In genomic region chr1:169680377-169681019, GRCh38 we compare ENCODE assay signal across 10 cellular contexts. TPM values are rescaled to one million over a fixed set of nuclear protein-coding genes. Genes with fewer than 3 reads are reported as not detected.
DNase-seq lines count a peak whose midpoint lies in the region; ATAC-seq and TF ChIP-seq lines count a peak whose summit lies in the region.
"Had no signal": no experiment of that assay in that cellular context is flagged by ENCODE, and none has a peak within 500 bp of the region (broad histone marks: within the 10 kb centered on the region; RNA-seq: fewer than 3 reads in every experiment).

No MANE protein-coding gene starts in this region.

- TF ChIP-seq EP300 in esophagus muscularis mucosa (IDR thresholded peaks at IDR 0.05): no peak

- POLR2A ChIA-PET in A673 (lab: Charles Lee; ENCODE audit: low non-redundant PET): no interaction called here

- H3K4me1 ChIP-seq in osteoblast (ENCODE audit: insufficient read depth, low read length) (no peaks in the 10 kb centered on the region), esophagus muscularis mucosa (no peaks in the 10 kb centered on the region), right atrium auricular region (no peaks in the 10 kb centered on the region), A673 (ENCODE audit: insufficient read depth, low read length, poor library complexity, severe bottlenecking) (no peaks in the 10 kb centered on the region)

- no TSS peak for BruUV-seq in A673 (replicated peaks; lab: Mats Ljungman, UMichigan)

- H3K27ac Mint-ChIP-seq in activated CD4-positive, alpha-beta T cell treated with anti-CD3 and anti-CD28 coated beads, Interleukin-2, amount 10 ng/mL, durations not matched to agents 24 days and 14 days: peak overlapping the region; percentile 81

- H3K27me3 Mint-ChIP-seq in activated CD4-positive, alpha-beta T cell treated with anti-CD3 and anti-CD28 coated beads, Interleukin-2, amount 10 ng/mL, durations not matched to agents 24 days and 14 days: no peaks in the 10 kb centered on the region

- no peaks in the 10 kb centered on the region for H3K9me3 ChIP-seq in osteoblast (ENCODE audit: low read depth, low read length)
- no peaks in the 10 kb centered on the region for H3K9me3 ChIP-seq in esophagus muscularis mucosa
- H3K9me3 ChIP-seq in right atrium auricular region: no peaks in the 10 kb centered on the region
- no peaks in the 10 kb centered on the region for H3K9me3 ChIP-seq in A673 (ENCODE audit: low read depth, low read length, poor library complexity, severe bottlenecking)

- no peak overlapping the region for H2AFZ ChIP-seq in osteoblast (ENCODE audit: low read length)

- H3K79me2 ChIP-seq in osteoblast (ENCODE audit: insufficient read depth, low read length): no peaks in the 10 kb centered on the region

- ATAC-seq in GM18873 (IDR thresholded peaks at IDR 0.05; ENCODE audit: low FRiP score, unreplicated experiment) (peak; percentile 49), HG02642 (IDR thresholded peaks at IDR 0.05; ENCODE audit: poor library complexity, unreplicated experiment) (peak; percentile 59)

- no peak for DNase-seq in activated CD4-positive, alpha-beta T cell treated with anti-CD3 and anti-CD28 coated beads, Interleukin-2, amount 10 ng/mL, durations not matched to agents 24 days and 14 days
- DNase-seq in stimulated activated CD4-positive, alpha-beta T cell treated with anti-CD3 and anti-CD28 coated beads, Interleukin-2, amount 100 ng/mL, for 4 hours (ENCODE audit: low read depth): peak; percentile 77
- DNase-seq in osteoblast (ENCODE audit: insufficient read length, low spot score, missing footprints) (no peak), esophagus muscularis mucosa (ENCODE audit: extremely low spot score) (no peak), right atrium auricular region (ENCODE audit: low spot score) (no peak), A673 (ENCODE audit: low spot score) (no peak)
- DNase-seq: NCI-H82 had no signal

- TF ChIP-seq CTCF in osteoblast (IDR thresholded peaks at IDR 0.05; ENCODE audit: extremely low read depth, low read depth, low read length) (no peak), esophagus muscularis mucosa (IDR thresholded peaks at IDR 0.05) (no peak), right atrium auricular region (IDR thresholded peaks at IDR 0.05) (no peak), A673 (conservative IDR thresholded peaks at IDR 0.05; ENCODE audit: low read depth, low read length) (no peak)

- intact Hi-C loops in activated CD4-positive, alpha-beta T cell treated with anti-CD3 and anti-CD28 coated beads, Interleukin-2, amount 10 ng/mL, durations not matched to agents 24 days and 14 days (cut with micrococcal nuclease): loop anchor here (1.0 kb wide), 3 partner anchors 9 to 95 kb away; no protein-coding TSS in a partner anchor
- intact Hi-C loops in esophagus muscularis mucosa (cut with DNase I): no loop called here
- intact Hi-C loops in A673 (cut with micrococcal nuclease; ENCODE audit: unreplicated experiment): no loop called here

- H3K27me3 ChIP-seq in osteoblast (ENCODE audit: insufficient read depth, low read length): no peaks in the 10 kb centered on the region
- peaks cover 0 to 29% (median 0%) of the 10 kb centered on the region in 4 donors for H3K27me3 ChIP-seq in esophagus muscularis mucosa
- no peaks in the 10 kb centered on the region for H3K27me3 ChIP-seq in right atrium auricular region
- H3K27me3 ChIP-seq in A673 (replicated peaks; ENCODE audit: insufficient read depth, low read depth, low read length, poor library complexity): peaks cover 8% of the 10 kb centered on the region

- no peak overlapping the region for H3K4me2 ChIP-seq in osteoblast (ENCODE audit: insufficient read depth, low read length)

- no peaks in the 10 kb centered on the region for H3K36me3 ChIP-seq in osteoblast (ENCODE audit: insufficient read depth, low read length)
- no peaks in the 10 kb centered on the region for H3K36me3 ChIP-seq in esophagus muscularis mucosa
- no peaks in the 10 kb centered on the region for H3K36me3 ChIP-seq in right atrium auricular region
- H3K36me3 ChIP-seq in A673 (ENCODE audit: insufficient read depth, low read length, poor library complexity, severe bottlenecking): no peaks in the 10 kb centered on the region

- TF ChIP-seq POLR2A in esophagus muscularis mucosa (IDR thresholded peaks at IDR 0.05; ENCODE audit: low read depth): no peak

- H3K27ac ChIP-seq in osteoblast (ENCODE audit: low read depth, low read length) (no peak overlapping the region), esophagus muscularis mucosa (replicated peaks in 1 of 4) (no peak overlapping the region), right atrium auricular region (no peak overlapping the region), A673 (ENCODE audit: low read depth, low read length, poor library complexity, severe bottlenecking) (no peak overlapping the region)

- H3K4me3 Mint-ChIP-seq in activated CD4-positive, alpha-beta T cell treated with anti-CD3 and anti-CD28 coated beads, Interleukin-2, amount 10 ng/mL, durations not matched to agents 24 days and 14 days: peak overlapping the region; percentile 52

- no peak overlapping the region for H3K4me3 ChIP-seq in osteoblast (ENCODE audit: insufficient read depth, low read length)
- H3K4me3 ChIP-seq in esophagus muscularis mucosa: no peak overlapping the region
- H3K4me3 ChIP-seq in right atrium auricular region: no peak overlapping the region
- H3K4me3 ChIP-seq in A673 (ENCODE audit: low read depth, low read length, poor library complexity, severe bottlenecking): no peak overlapping the region

- no peaks in the 10 kb centered on the region for H3K9me3 Mint-ChIP-seq in activated CD4-positive, alpha-beta T cell treated with anti-CD3 and anti-CD28 coated beads, Interleukin-2, amount 10 ng/mL, durations not matched to agents 24 days and 14 days

- H4K20me1 ChIP-seq in osteoblast (ENCODE audit: insufficient read depth, low read length): no peaks in the 10 kb centered on the region

- 66% methylated on average over 6 of the region's 6 CpGs for WGBS in esophagus muscularis mucosa

- CTCF ChIA-PET in A673 (lab: Charles Lee): no interaction called here

- peaks cover 48% of the 10 kb centered on the region for H3K4me1 Mint-ChIP-seq in activated CD4-positive, alpha-beta T cell treated with anti-CD3 and anti-CD28 coated beads, Interleukin-2, amount 10 ng/mL, durations not matched to agents 24 days and 14 days

- peaks cover 2% of the 10 kb centered on the region for H3K36me3 Mint-ChIP-seq in activated CD4-positive, alpha-beta T cell treated with anti-CD3 and anti-CD28 coated beads, Interleukin-2, amount 10 ng/mL, durations not matched to agents 24 days and 14 days (ENCODE audit: low read depth)

RNA-seq across cellular contexts. Expression of gene SELL, which starts 30.9 kb away (rescaled TPM):
- total RNA-seq in activated CD4-positive, alpha-beta T cell treated with anti-CD3 and anti-CD28 coated beads, Interleukin-2, amount 10 ng/mL, durations not matched to agents 24 days and 14 days: 82.3 and 92.7 TPM in 2 replicates
- total RNA-seq in osteoblast (under 0.01 TPM in 2 replicates), esophagus muscularis mucosa (10 to 100 TPM in 1 of 4 donors, 1 to 10 TPM in 1, under 1 TPM in 2; 0.42 to 11.9 (median 0.86) TPM), right atrium auricular region (1 to 10 TPM in 1 of 2 donors, under 1 TPM in 1; 0.74 to 2.2 TPM), A673 (2021) (not detected in 2 replicates)
- total RNA-seq: H1 had no signal

RNA-seq across cellular contexts. Expression of gene SELP, which starts 50.6 kb away (rescaled TPM):
- total RNA-seq in activated CD4-positive, alpha-beta T cell treated with anti-CD3 and anti-CD28 coated beads, Interleukin-2, amount 10 ng/mL, durations not matched to agents 24 days and 14 days: 0.14 TPM in 1 of 2 replicates, not detected in the other
- total RNA-seq in osteoblast (not detected in 2 replicates), esophagus muscularis mucosa (10 to 100 TPM in 1 of 4 donors, 1 to 10 TPM in 3; 2.9 to 28.0 (median 7.5) TPM), right atrium auricular region (10 to 100 TPM; 13.7 to 16.7 TPM), A673 (2021) (not detected in 2 replicates)
- total RNA-seq: H1 had no signal

RNA-seq across cellular contexts. Expression of gene SELE, which starts 53.4 kb away (rescaled TPM):
- not detected in 2 replicates for total RNA-seq in activated CD4-positive, alpha-beta T cell treated with anti-CD3 and anti-CD28 coated beads, Interleukin-2, amount 10 ng/mL, durations not matched to agents 24 days and 14 days
- total RNA-seq in osteoblast (not detected in 2 replicates), esophagus muscularis mucosa (10 to 100 TPM in 1 of 4 donors, 1 to 10 TPM in 2, under 1 TPM in 1; 0.06 to 15.7 (median 1.5) TPM), right atrium auricular region (under 1 TPM; 0.11 to 0.94 TPM), A673 (2021) (not detected in 2 replicates)
- total RNA-seq: H1 had no signal
